In genomic region chr9:87601595-87601994, GRCh38 we compare ENCODE assay signal across 11 cellular contexts.
"Had no signal": no experiment of that assay in that cellular context is flagged by ENCODE, and none has a peak within 500 bp of the region (broad histone marks: within the 10 kb centered on the region; RNA-seq: fewer than 3 reads in every experiment).

No MANE protein-coding gene starts in this region.

- H3K36me3 Mint-ChIP-seq: stimulated activated effector memory CD8-positive, alpha-beta T cell treated with anti-CD3 and anti-CD28 coated beads, Interleukin-12 subunit alpha, Interleukin-12 subunit beta, amount 100 ng/mL, for 72 hours had no signal

- H3K4me3 ChIP-seq: neural progenitor cell, right atrium auricular region had no signal

- H3K27ac ChIP-seq: neural progenitor cell, parathyroid adenoma, right atrium auricular region had no signal

- H3K27ac Mint-ChIP-seq: activated naive CD4-positive, alpha-beta T cell treated with anti-CD3 and anti-CD28 coated beads for 36 hours; activated T-helper 17 cell treated with anti-CD3 and anti-CD28 coated beads, Interleukin-2, amount 50 U/mL, for 72 hours; stimulated activated effector memory CD8-positive, alpha-beta T cell treated with anti-CD3 and anti-CD28 coated beads, Interleukin-12 subunit alpha, Interleukin-12 subunit beta, amount 100 ng/mL, for 72 hours had no signal

- H3K9ac ChIP-seq: neural progenitor cell, parathyroid adenoma had no signal

- H3K9me3 Mint-ChIP-seq: activated naive CD4-positive, alpha-beta T cell treated with anti-CD3 and anti-CD28 coated beads for 36 hours; activated T-helper 17 cell treated with anti-CD3 and anti-CD28 coated beads, Interleukin-2, amount 50 U/mL, for 72 hours; neural progenitor cell; stimulated activated effector memory CD8-positive, alpha-beta T cell treated with anti-CD3 and anti-CD28 coated beads, Interleukin-12 subunit alpha, Interleukin-12 subunit beta, amount 100 ng/mL, for 72 hours had no signal

- H3K36me3 ChIP-seq: neural progenitor cell, right atrium auricular region had no signal

- H3K79me2 ChIP-seq: parathyroid adenoma had no signal

- H2AFZ ChIP-seq: neural progenitor cell, parathyroid adenoma had no signal

- H3K27me3 ChIP-seq: neural progenitor cell, right atrium auricular region had no signal

- DNase-seq: activated CD4-positive, alpha-beta T cell treated with anti-CD3 and anti-CD28 coated beads, Interleukin-2, amount 50 U/mL, for 1 hour; activated naive CD4-positive, alpha-beta T cell treated with anti-CD3 and anti-CD28 coated beads for 36 hours; activated T-cell treated with anti-CD3 and anti-CD28 coated beads for 4 hours; central memory CD4-positive, alpha-beta T cell; dermis blood vessel endothelial cell; T-helper 2 cell had no signal

- H3K4me1 Mint-ChIP-seq: activated T-helper 17 cell treated with anti-CD3 and anti-CD28 coated beads, Interleukin-2, amount 50 U/mL, for 72 hours; stimulated activated effector memory CD8-positive, alpha-beta T cell treated with anti-CD3 and anti-CD28 coated beads, Interleukin-12 subunit alpha, Interleukin-12 subunit beta, amount 100 ng/mL, for 72 hours had no signal

- H3K4me3 Mint-ChIP-seq: activated naive CD4-positive, alpha-beta T cell treated with anti-CD3 and anti-CD28 coated beads for 36 hours; activated T-helper 17 cell treated with anti-CD3 and anti-CD28 coated beads, Interleukin-2, amount 50 U/mL, for 72 hours; stimulated activated effector memory CD8-positive, alpha-beta T cell treated with anti-CD3 and anti-CD28 coated beads, Interleukin-12 subunit alpha, Interleukin-12 subunit beta, amount 100 ng/mL, for 72 hours had no signal

- H3K9me3 ChIP-seq: right atrium auricular region had no signal

- H3K4me2 ChIP-seq: neural progenitor cell had no signal
